In the genomic region with DNA sequence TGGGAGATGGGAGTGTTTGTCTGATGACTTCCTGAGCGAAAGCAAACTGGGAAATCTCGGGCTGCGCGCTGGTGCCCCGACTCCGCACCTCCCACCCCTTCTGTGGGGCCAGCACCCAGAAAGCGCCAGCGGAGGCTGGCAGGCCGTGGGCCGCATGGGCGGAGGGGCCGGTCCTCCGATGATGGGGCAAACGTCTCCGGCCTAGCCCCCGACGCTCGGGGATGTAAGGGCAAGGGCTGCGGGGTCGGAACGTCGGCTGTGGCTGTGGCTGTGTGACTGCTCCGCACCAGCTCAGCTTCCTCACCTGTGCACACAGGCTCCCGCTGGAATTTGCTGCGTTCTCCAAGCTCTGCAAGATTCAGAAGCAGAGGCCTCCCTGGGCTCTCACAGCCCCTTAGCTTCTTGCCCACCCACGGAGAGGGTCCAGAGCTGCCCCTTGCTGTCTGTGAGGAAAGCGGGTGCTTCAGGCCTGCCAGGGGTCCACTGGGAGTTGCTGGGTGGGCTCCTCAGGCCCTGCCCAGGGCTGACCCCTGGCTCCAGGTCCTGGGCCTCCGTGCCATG, we compare ENCODE assay signal across 10 cellular contexts. TPM values are rescaled to one million over a fixed set of nuclear protein-coding genes. Genes with fewer than 3 reads are reported as not detected.
DNase-seq lines count a peak whose midpoint lies in the region; ATAC-seq and TF ChIP-seq lines count a peak whose summit lies in the region.
"Had no signal": no experiment of that assay in that cellular context is flagged by ENCODE, and none has a peak within 500 bp of the region (broad histone marks: within the 10 kb centered on the region; RNA-seq: fewer than 3 reads in every experiment).

No MANE protein-coding gene starts in this region.

- H3K36me3 ChIP-seq in esophagus muscularis mucosa (no peaks in the 10 kb centered on the region), mucosa of descending colon (ENCODE audit: low read depth) (no peaks in the 10 kb centered on the region), uterus (no peaks in the 10 kb centered on the region)
- H3K36me3 ChIP-seq: neutrophil had no signal

- WGBS in esophagus muscularis mucosa = 97% methylated on average over 12 of the region's 28 CpGs

- H3K4me3 ChIP-seq in esophagus muscularis mucosa = peak overlapping the region in 2 of 4 donors; percentile 43 to 47
- no peak overlapping the region for H3K4me3 ChIP-seq in mucosa of descending colon
- no peak overlapping the region for H3K4me3 ChIP-seq in uterus

- no peak for TF ChIP-seq EP300 in esophagus muscularis mucosa (IDR thresholded peaks at IDR 0.05)

- peaks cover 20 to 34% (median 28%) of the 10 kb centered on the region in 4 donors for H3K4me1 ChIP-seq in esophagus muscularis mucosa
- H3K4me1 ChIP-seq in mucosa of descending colon (ENCODE audit: low read depth) = peaks cover 9% of the 10 kb centered on the region
- H3K4me1 ChIP-seq in uterus = peaks cover 4 to 8% of the 10 kb centered on the region in 2 donors

- no peak for ATAC-seq in mucosa of descending colon
- no peak for ATAC-seq in HG02610 (IDR thresholded peaks at IDR 0.05; ENCODE audit: unreplicated experiment)

- TF ChIP-seq POLR2A in esophagus muscularis mucosa (IDR thresholded peaks at IDR 0.05; ENCODE audit: low read depth) (no peak), uterus (IDR thresholded peaks at IDR 0.05) (no peak)

- H3K27me3 ChIP-seq in esophagus muscularis mucosa = no peaks in the 10 kb centered on the region
- H3K27me3 ChIP-seq in uterus = no peaks in the 10 kb centered on the region

- peak; percentile 14 for DNase-seq in DMS53 (lab: John Stamatoyannopoulos, UW)
- DNase-seq in DMS53 treated with DMSO at 0.1 percent for 48 hours (lab: John Stamatoyannopoulos, UW; ENCODE audit: unreplicated experiment) = no peak
- DNase-seq in esophagus muscularis mucosa (ENCODE audit: extremely low spot score) = no peak
- DNase-seq in mucosa of descending colon = peak in 2 of 3 donors; percentile 17 to 45
- no peak for DNase-seq in uterus
- no peak for DNase-seq in NCI-H345 treated with DMSO at 0.1 percent for 48 hours (lab: John Stamatoyannopoulos, UW; ENCODE audit: unreplicated experiment)
- no peak for DNase-seq in AG08396 (ENCODE audit: low spot score)

- H3K27ac ChIP-seq in esophagus muscularis mucosa (replicated peaks in 1 of 4) = peak overlapping the region; percentile 70 to 83 (median 72)
- H3K27ac ChIP-seq in uterus = peak overlapping the region; percentile 75 to 76
- H3K27ac ChIP-seq: 22Rv1 had no signal

- no peaks in the 10 kb centered on the region for H3K9me3 ChIP-seq in esophagus muscularis mucosa
- H3K9me3 ChIP-seq in mucosa of descending colon = no peaks in the 10 kb centered on the region
- H3K9me3 ChIP-seq in uterus = no peaks in the 10 kb centered on the region
- H3K9me3 ChIP-seq: neutrophil had no signal

- intact Hi-C loops in esophagus muscularis mucosa (cut with DNase I) = loop anchor here (1.0 to 10.0 kb wide), 2 partner anchors 148 to 285 kb away; no protein-coding TSS in a partner anchor
- intact Hi-C loops in mucosa of descending colon (cut with DNase I, micrococcal nuclease) = loop anchor here (5.0 to 10.0 kb wide), 3 partner anchors 148 to 298 kb away; no protein-coding TSS in a partner anchor
- intact Hi-C loops in uterus (cut with DNase I; ENCODE audit: low total_unique reads) = loop anchor here (2.0 kb wide), 1 partner anchor 147 kb away; no protein-coding TSS in a partner anchor

- TF ChIP-seq CTCF in esophagus muscularis mucosa (IDR thresholded peaks at IDR 0.05) (no peak), mucosa of descending colon (IDR thresholded peaks at IDR 0.05) (no peak), uterus (IDR thresholded peaks at IDR 0.05) (no peak)

RNA-seq across cellular contexts. Expression of gene COL18A1, which starts 35.0 kb away (rescaled TPM):
- total RNA-seq in esophagus muscularis mucosa = 100 to 1,000 TPM in 3 of 4 donors, 10 to 100 TPM in 1; 97.7 to 173 (median 110) TPM
- total RNA-seq in mucosa of descending colon = 10 to 100 TPM in 2 of 3 donors, 1 to 10 TPM in 1; 4.6 to 46.9 (median 21.3) TPM
- total RNA-seq in uterus = 100 to 1,000 TPM in 3 of 4 donors, 10 to 100 TPM in 1; 73.0 to 223 (median 152) TPM

Comparison
In these comparisons a context has a peak if more than half of its experiments do, and no peak if none do; other contexts are left out.
1. DNase-seq: peak in DMS53 (single experiment) and mucosa of descending colon (2 of 3); none in DMS53 treated with DMSO at 0.1 percent for 48 hours (single experiment), esophagus muscularis mucosa (single experiment), uterus (0 of 2), NCI-H345 treated with DMSO at 0.1 percent for 48 hours (single experiment) and AG08396 (single experiment).